Comparison of ENCODE assay signal across 1 cellular context in genomic region chr2:26299488-26300092, GRCh38.
TF ChIP-seq lines count a peak whose summit lies in the region.

No MANE protein-coding gene starts in this region.

TF ChIP-seq in HCT116, 20 proteins besides CTCF, POLR2A, EP300 and RAD21:
- TF ChIP-seq TCF7L2 (IDR thresholded peaks at IDR 0.05; ENCODE audit: borderline replicate concordance, extremely low read depth, insufficient read depth, insufficient read length): no peak
- TF ChIP-seq ELF1 (IDR thresholded peaks at IDR 0.05; ENCODE audit: borderline replicate concordance, low read depth): no peak
- no peak for TF ChIP-seq JUND (IDR thresholded peaks at IDR 0.05)
- no peak for TF ChIP-seq SP1 (IDR thresholded peaks at IDR 0.05; ENCODE audit: low read depth)
- no peak for TF ChIP-seq ZBTB33 (IDR thresholded peaks at IDR 0.05; ENCODE audit: extremely low read depth, insufficient replicate concordance, low read length)
- TF ChIP-seq SIN3A (IDR thresholded peaks at IDR 0.05; ENCODE audit: low read depth): no peak
- TF ChIP-seq YY1 (IDR thresholded peaks at IDR 0.05; ENCODE audit: extremely low read depth, insufficient replicate concordance, low read depth, low read length): no peak
- TF ChIP-seq, protein P1, sequence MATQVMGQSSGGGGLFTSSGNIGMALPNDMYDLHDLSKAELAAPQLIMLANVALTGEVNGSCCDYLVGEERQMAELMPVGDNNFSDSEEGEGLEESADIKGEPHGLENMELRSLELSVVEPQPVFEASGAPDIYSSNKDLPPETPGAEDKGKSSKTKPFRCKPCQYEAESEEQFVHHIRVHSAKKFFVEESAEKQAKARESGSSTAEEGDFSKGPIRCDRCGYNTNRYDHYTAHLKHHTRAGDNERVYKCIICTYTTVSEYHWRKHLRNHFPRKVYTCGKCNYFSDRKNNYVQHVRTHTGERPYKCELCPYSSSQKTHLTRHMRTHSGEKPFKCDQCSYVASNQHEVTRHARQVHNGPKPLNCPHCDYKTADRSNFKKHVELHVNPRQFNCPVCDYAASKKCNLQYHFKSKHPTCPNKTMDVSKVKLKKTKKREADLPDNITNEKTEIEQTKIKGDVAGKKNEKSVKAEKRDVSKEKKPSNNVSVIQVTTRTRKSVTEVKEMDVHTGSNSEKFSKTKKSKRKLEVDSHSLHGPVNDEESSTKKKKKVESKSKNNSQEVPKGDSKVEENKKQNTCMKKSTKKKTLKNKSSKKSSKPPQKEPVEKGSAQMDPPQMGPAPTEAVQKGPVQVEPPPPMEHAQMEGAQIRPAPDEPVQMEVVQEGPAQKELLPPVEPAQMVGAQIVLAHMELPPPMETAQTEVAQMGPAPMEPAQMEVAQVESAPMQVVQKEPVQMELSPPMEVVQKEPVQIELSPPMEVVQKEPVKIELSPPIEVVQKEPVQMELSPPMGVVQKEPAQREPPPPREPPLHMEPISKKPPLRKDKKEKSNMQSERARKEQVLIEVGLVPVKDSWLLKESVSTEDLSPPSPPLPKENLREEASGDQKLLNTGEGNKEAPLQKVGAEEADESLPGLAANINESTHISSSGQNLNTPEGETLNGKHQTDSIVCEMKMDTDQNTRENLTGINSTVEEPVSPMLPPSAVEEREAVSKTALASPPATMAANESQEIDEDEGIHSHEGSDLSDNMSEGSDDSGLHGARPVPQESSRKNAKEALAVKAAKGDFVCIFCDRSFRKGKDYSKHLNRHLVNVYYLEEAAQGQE (IDR thresholded peaks at IDR 0.05; ENCODE audit: low read depth): no peak
- TF ChIP-seq MAX (IDR thresholded peaks at IDR 0.05): no peak
- TF ChIP-seq FOSL1 (IDR thresholded peaks at IDR 0.05; ENCODE audit: low read depth): no peak
- TF ChIP-seq, protein P2, sequence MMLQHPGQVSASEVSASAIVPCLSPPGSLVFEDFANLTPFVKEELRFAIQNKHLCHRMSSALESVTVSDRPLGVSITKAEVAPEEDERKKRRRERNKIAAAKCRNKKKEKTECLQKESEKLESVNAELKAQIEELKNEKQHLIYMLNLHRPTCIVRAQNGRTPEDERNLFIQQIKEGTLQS (IDR thresholded peaks at IDR 0.05): no peak
- no peak for TF ChIP-seq CEBPB (IDR thresholded peaks at IDR 0.05; ENCODE audit: low read depth)
- TF ChIP-seq EZH2phosphoT487 (IDR thresholded peaks at IDR 0.05; ENCODE audit: borderline replicate concordance): no peak
- no peak for TF ChIP-seq CBX3 (IDR thresholded peaks at IDR 0.05; ENCODE audit: low read depth)
- no peak for TF ChIP-seq EGR1 (IDR thresholded peaks at IDR 0.05; ENCODE audit: low read depth)
- TF ChIP-seq POLR2AphosphoS5 (IDR thresholded peaks at IDR 0.05; ENCODE audit: low read depth, low read length): no peak
- no peak for TF ChIP-seq ZNF274 (IDR thresholded peaks at IDR 0.05; ENCODE audit: low read depth, low read length)
